In genomic region chr2:47437287-47437686, GRCh38 we compare ENCODE assay signal across 8 cellular contexts. TPM values are rescaled to one million over a fixed set of nuclear protein-coding genes. Genes with fewer than 3 reads are reported as not detected.
DNase-seq lines count a peak whose midpoint lies in the region; ATAC-seq and TF ChIP-seq lines count a peak whose summit lies in the region.

No MANE protein-coding gene starts in this region.

- H3K4me3 ChIP-seq in upper lobe of right lung = no peak overlapping the region

- no peaks in the 10 kb centered on the region for H3K27me3 ChIP-seq in upper lobe of right lung

- DNase-seq in Right ventricle myocardium superior (no peak), cardiac septum (ENCODE audit: low spot score) (no peak), SW480 (ENCODE audit: low spot score) (peak; percentile 66), left cardiac atrium (no peak), upper lobe of right lung (no peak), SKM-1 treated with dmso at 0.1 percent for 144 hours (lab: John Stamatoyannopoulos, UW; ENCODE audit: unreplicated experiment) (no peak), NCI-H1048 (lab: John Stamatoyannopoulos, UW) (no peak)
- no peak for DNase-seq in stimulated activated CD4-positive, alpha-beta T cell treated with anti-CD3 and anti-CD28 coated beads, Interleukin-12 subunit alpha, Interleukin-12 subunit beta, amount 100 ng/mL, for 4 hours

- intact Hi-C loops in Right ventricle myocardium superior (cut with DNase I) (loop anchor here (2.0 to 10.0 kb wide), 2 partner anchors 332 to 668 kb away; no protein-coding TSS in a partner anchor), cardiac septum (cut with DNase I) (loop anchor here (2.0 to 10.0 kb wide), 2 partner anchors 332 to 668 kb away; no protein-coding TSS in a partner anchor), left cardiac atrium (cut with DNase I) (loop anchor here in 1 of 2 donors (5.0 to 10.0 kb wide), 2 partner anchors 330 to 668 kb away; no protein-coding TSS in a partner anchor), upper lobe of right lung (cut with DNase I) (no loop called here)

- no peaks in the 10 kb centered on the region for H3K36me3 ChIP-seq in upper lobe of right lung

- H3K27ac ChIP-seq in upper lobe of right lung = no peak overlapping the region

- no peaks in the 10 kb centered on the region for H3K9me3 ChIP-seq in upper lobe of right lung

- TF ChIP-seq CTCF in upper lobe of right lung (IDR thresholded peaks at IDR 0.05) = peak; percentile 58

- ATAC-seq in Right ventricle myocardium superior (ENCODE audit: poor library complexity) (peak; percentile 74), left cardiac atrium (peak; percentile 32 to 74), upper lobe of right lung (no peak)

- no peaks in the 10 kb centered on the region for H3K4me1 ChIP-seq in upper lobe of right lung

RNA-seq across cellular contexts. Expression of gene MSH2, which starts 34.3 kb away (rescaled TPM):
- total RNA-seq in Right ventricle myocardium superior (11.1 TPM), cardiac septum (15.6 TPM), left cardiac atrium (10 to 100 TPM; 11.4 to 13.5 TPM), upper lobe of right lung (13.3 TPM)
